Comparison of ENCODE assay signal across 2 cellular contexts in genomic region chr11:121350314-121351046, GRCh38.
TF ChIP-seq lines count a peak whose summit lies in the region.

No MANE protein-coding gene starts in this region.

TF ChIP-seq in HepG2, 621 proteins besides CTCF, POLR2A, EP300 and RAD21:
- no peak for TF ChIP-seq HOXA5 (CRISPR knock-in tag; IDR thresholded peaks at IDR 0.05)
- peak; percentile 61; the same call in 1 of the 2 replicates for TF ChIP-seq CEBPB (IDR thresholded peaks at IDR 0.05; ENCODE audit: borderline replicate concordance, low read depth, low read length)

TF ChIP-seq in H1, 55 proteins besides CTCF, POLR2A, EP300 and RAD21:
- no peak for TF ChIP-seq CREB1 (IDR thresholded peaks at IDR 0.05)
- TF ChIP-seq BCL11A (IDR thresholded peaks at IDR 0.05; ENCODE audit: low read depth in 2 of 2, low read length in 2 of 2): no peak
- peak; percentile 60; the same call in 1 of the 2 replicates for TF ChIP-seq CEBPB (IDR thresholded peaks at IDR 0.05; ENCODE audit: low read depth, low read length)
TF ChIP-seq in H1: peak in this region for 1.
